ENCODE assay signal across 8 cellular contexts in genomic region chr9:6415266-6415665, GRCh38. TPM values are rescaled to one million over a fixed set of nuclear protein-coding genes. Genes with fewer than 3 reads are reported as not detected.
DNase-seq lines count a peak whose midpoint lies in the region; ATAC-seq and TF ChIP-seq lines count a peak whose summit lies in the region.

No MANE protein-coding gene starts in this region.

- H3K36me3 ChIP-seq in heart left ventricle (peaks cover 0 to 4% (median 0%) of the 10 kb centered on the region in 9 donors), SJSA1 (peaks cover 7% of the 10 kb centered on the region; the same call in 1 of the 2 replicates), esophagus muscularis mucosa (peaks cover 0 to 4% (median 2%) of the 10 kb centered on the region in 4 donors)

- peaks cover 12% of the 10 kb centered on the region for H3K36me3 Mint-ChIP-seq in type B pancreatic cell

- H3K4me1 ChIP-seq in heart left ventricle, result peaks cover 0 to 54% (median 18%) of the 10 kb centered on the region in 12 donors
- no peaks in the 10 kb centered on the region for H3K4me1 ChIP-seq in SJSA1 (replicated peaks)
- peaks cover 28 to 56% (median 45%) of the 10 kb centered on the region in 4 donors for H3K4me1 ChIP-seq in esophagus muscularis mucosa

- intact Hi-C loops in heart left ventricle (cut with DNase I), result loop anchor here in 3 of 10 donors (5.0 to 10.0 kb wide), 4 partner anchors 37 to 270 kb away; no protein-coding TSS in a partner anchor
- intact Hi-C loops in left ventricle myocardium superior (cut with micrococcal nuclease), result no loop called here
- intact Hi-C loops in esophagus muscularis mucosa (cut with DNase I), result loop anchor here (10.0 kb wide), 1 partner anchor 70 kb away; no protein-coding TSS in a partner anchor

- peaks cover 33% of the 10 kb centered on the region for H3K4me1 Mint-ChIP-seq in type B pancreatic cell (ENCODE audit: unreplicated experiment)

- DNase-seq in heart left ventricle, result no peak
- DNase-seq in left ventricle myocardium superior, result no peak
- DNase-seq in SJSA1 (ENCODE audit: low read depth in 1 of 2, low spot score in 2 of 2), result no peak
- DNase-seq in esophagus muscularis mucosa (ENCODE audit: extremely low spot score), result no peak
- DNase-seq in type B pancreatic cell (ENCODE audit: extremely low spot score, unreplicated experiment), result no peak
- no peak for DNase-seq in NCI-H510A (lab: John Stamatoyannopoulos, UW)
- DNase-seq in substantia nigra (lab: John Stamatoyannopoulos, UW), result no peak

- no peak for TF ChIP-seq EP300 in esophagus muscularis mucosa (IDR thresholded peaks at IDR 0.05)

- TF ChIP-seq CTCF in heart left ventricle (IDR thresholded peaks at IDR 0.05) (no peak), esophagus muscularis mucosa (IDR thresholded peaks at IDR 0.05) (no peak), type B pancreatic cell (conservative IDR thresholded peaks at IDR 0.05) (no peak)

- H3K4me3 Mint-ChIP-seq in type B pancreatic cell, result peak overlapping the region; percentile 87

- H3K27me3 ChIP-seq in heart left ventricle, result no peaks in the 10 kb centered on the region
- no peaks in the 10 kb centered on the region for H3K27me3 ChIP-seq in SJSA1 (replicated peaks)
- no peaks in the 10 kb centered on the region for H3K27me3 ChIP-seq in esophagus muscularis mucosa

- H3K27me3 Mint-ChIP-seq in type B pancreatic cell, result no peaks in the 10 kb centered on the region

- no peaks in the 10 kb centered on the region for H3K9me3 ChIP-seq in heart left ventricle
- no peaks in the 10 kb centered on the region for H3K9me3 ChIP-seq in SJSA1 (replicated peaks)
- H3K9me3 ChIP-seq in esophagus muscularis mucosa, result no peaks in the 10 kb centered on the region

- H3K27ac Mint-ChIP-seq in type B pancreatic cell, result peak overlapping the region; percentile 85

- H3K4me3 ChIP-seq in heart left ventricle (peak overlapping the region in 8 of 12 donors; percentile 88 to 98 (median 95)), SJSA1 (peak overlapping the region; percentile 80; the same call in 1 of the 2 replicates), esophagus muscularis mucosa (peak overlapping the region; percentile 87 to 98 (median 92))

- no peaks in the 10 kb centered on the region for H3K9me3 Mint-ChIP-seq in type B pancreatic cell

- 59 to 66% (median 62%) methylated on average over 5 of the region's 5 CpGs for WGBS in heart left ventricle, 4 donors
- 73% methylated on average over 5 of the region's 5 CpGs for WGBS in esophagus muscularis mucosa

- no peak for ATAC-seq in heart left ventricle
- no peak for ATAC-seq in left ventricle myocardium superior
- ATAC-seq in GM21619 (IDR thresholded peaks at IDR 0.05; ENCODE audit: unreplicated experiment), result no peak

- H3K27ac ChIP-seq in heart left ventricle, result no peak overlapping the region
- H3K27ac ChIP-seq in SJSA1, result no peak overlapping the region
- H3K27ac ChIP-seq in esophagus muscularis mucosa (replicated peaks in 1 of 4), result no peak overlapping the region
- H3K27ac ChIP-seq in substantia nigra (ENCODE audit: low read depth, low read length, poor library complexity, severe bottlenecking), result no peak overlapping the region

- no peak for TF ChIP-seq POLR2A in heart left ventricle (IDR thresholded peaks at IDR 0.05)
- TF ChIP-seq POLR2A in esophagus muscularis mucosa (IDR thresholded peaks at IDR 0.05; ENCODE audit: low read depth), result no peak

RNA-seq across cellular contexts. Expression of gene UHRF2, which starts 2.3 kb away (rescaled TPM):
- total RNA-seq in heart left ventricle, result 10 to 100 TPM; 12.2 to 20.6 (median 17.1) TPM
- polyA plus RNA-seq in heart left ventricle, result 10 to 100 TPM in 1 of 2 donors, 1 to 10 TPM in 1; 6.4 to 11.6 TPM
- 19.0 TPM for total RNA-seq in left ventricle myocardium superior
- total RNA-seq in SJSA1 (2014; rRNA removed; shearing (Covaris generic)), result 19.0 and 20.9 TPM in 2 replicates
- 10 to 100 TPM; 31.1 to 44.4 (median 41.8) TPM for total RNA-seq in esophagus muscularis mucosa
- total RNA-seq in type B pancreatic cell (ENCODE audit: low replicate concordance), result 42.3 and 61.0 TPM in 2 replicates
